Comparison of ENCODE assay signal across 10 cellular contexts in genomic region chr2:7567646-7568045, GRCh38.
DNase-seq lines count a peak whose midpoint lies in the region; ATAC-seq, FAIRE-seq and TF ChIP-seq lines count a peak whose summit lies in the region.
"Had no signal": no experiment of that assay in that cellular context is flagged by ENCODE, and none has a peak within 500 bp of the region (broad histone marks: within the 10 kb centered on the region; RNA-seq: fewer than 3 reads in every experiment).

No MANE protein-coding gene starts in this region.

- no peaks in the 10 kb centered on the region for H3K9me3 ChIP-seq in kidney (ENCODE audit: control insufficient read depth in 1 of 2, low read length in 2 of 2)
- H3K9me3 ChIP-seq: right atrium auricular region had no signal

- FAIRE-seq in kidney (lab: Jason Lieb, UNC) = no peak

- in situ Hi-C loops in G401 (cut with HindIII; ENCODE audit: low sequenced_read_pairs) = no loop called here

- intact Hi-C loops in kidney (cut with DNase I) = no loop called here

- H3K4me3 ChIP-seq in kidney (ENCODE audit: low read length in 2 of 2) = no peak overlapping the region
- H3K4me3 ChIP-seq: right atrium auricular region had no signal

- TF ChIP-seq CTCF in kidney (IDR thresholded peaks at IDR 0.05; ENCODE audit: borderline replicate concordance, extremely low read depth, insufficient read depth) = no peak

- H3K4me3 Mint-ChIP-seq in activated CD4-positive, alpha-beta T cell treated with anti-CD3 and anti-CD28 coated beads, Interleukin-2, amount 10 ng/mL, durations not matched to agents 7 days and 5 days = peak overlapping the region; percentile 19
- peak overlapping the region; percentile 10 for H3K4me3 Mint-ChIP-seq in activated naive CD8-positive, alpha-beta T cell treated with anti-CD3 and anti-CD28 coated beads, Interleukin-2, amount 50 U/mL, for 24 hours

- H3K27ac Mint-ChIP-seq in activated CD4-positive, alpha-beta T cell treated with anti-CD3 and anti-CD28 coated beads, Interleukin-2, amount 10 ng/mL, durations not matched to agents 7 days and 5 days = peak overlapping the region; percentile 85
- H3K27ac Mint-ChIP-seq in activated naive CD8-positive, alpha-beta T cell treated with anti-CD3 and anti-CD28 coated beads, Interleukin-2, amount 50 U/mL, for 24 hours = peak overlapping the region; percentile 61

- no peaks in the 10 kb centered on the region for H3K4me1 ChIP-seq in kidney (ENCODE audit: control insufficient read depth in 1 of 2, insufficient read depth in 1 of 2, low read depth in 1 of 2, low read length in 2 of 2)
- H3K4me1 ChIP-seq: right atrium auricular region had no signal

- no peak overlapping the region for H3K9ac ChIP-seq in kidney (ENCODE audit: low read length in 2 of 2)

- peak; percentile 71 for ATAC-seq in GM19372 (IDR thresholded peaks at IDR 0.05; ENCODE audit: low read depth, unreplicated experiment)
- peak; percentile 91 for ATAC-seq in activated naive CD8-positive, alpha-beta T cell treated with anti-CD3 and anti-CD28 coated beads, Interleukin-2, amount 50 U/mL, for 24 hours
- ATAC-seq in GM19395 (IDR thresholded peaks at IDR 0.05; ENCODE audit: unreplicated experiment) = no peak

- peaks cover 46% of the 10 kb centered on the region for H3K4me1 Mint-ChIP-seq in activated CD4-positive, alpha-beta T cell treated with anti-CD3 and anti-CD28 coated beads, Interleukin-2, amount 10 ng/mL, durations not matched to agents 7 days and 5 days
- peaks cover 73% of the 10 kb centered on the region for H3K4me1 Mint-ChIP-seq in activated naive CD8-positive, alpha-beta T cell treated with anti-CD3 and anti-CD28 coated beads, Interleukin-2, amount 50 U/mL, for 24 hours

- H3K36me3 Mint-ChIP-seq in activated CD4-positive, alpha-beta T cell treated with anti-CD3 and anti-CD28 coated beads, Interleukin-2, amount 10 ng/mL, durations not matched to agents 7 days and 5 days (ENCODE audit: low read depth) = peaks cover 19% of the 10 kb centered on the region
- H3K36me3 Mint-ChIP-seq in activated naive CD8-positive, alpha-beta T cell treated with anti-CD3 and anti-CD28 coated beads, Interleukin-2, amount 50 U/mL, for 24 hours (ENCODE audit: low read depth) = peaks cover 27% of the 10 kb centered on the region

- H3K9me3 Mint-ChIP-seq in activated CD4-positive, alpha-beta T cell treated with anti-CD3 and anti-CD28 coated beads, Interleukin-2, amount 10 ng/mL, durations not matched to agents 7 days and 5 days = peaks cover 12% of the 10 kb centered on the region
- peaks cover 18% of the 10 kb centered on the region for H3K9me3 Mint-ChIP-seq in activated naive CD8-positive, alpha-beta T cell treated with anti-CD3 and anti-CD28 coated beads, Interleukin-2, amount 50 U/mL, for 24 hours

- CTCF ChIA-PET in activated CD4-positive, alpha-beta T cell treated with anti-CD3 and anti-CD28 coated beads, Interleukin-2, amount 10 ng/mL, durations not matched to agents 7 days and 5 days (lab: Charles Lee) = interaction anchor here (0.6 to 1.3 kb wide), 4 partner anchors 11 to 215 kb away, joined by 3 to 4 read pairs (median 3); no protein-coding TSS in a partner anchor

- no peaks in the 10 kb centered on the region for H3K27me3 Mint-ChIP-seq in activated CD4-positive, alpha-beta T cell treated with anti-CD3 and anti-CD28 coated beads, Interleukin-2, amount 10 ng/mL, durations not matched to agents 7 days and 5 days
- H3K27me3 Mint-ChIP-seq in activated naive CD8-positive, alpha-beta T cell treated with anti-CD3 and anti-CD28 coated beads, Interleukin-2, amount 50 U/mL, for 24 hours = no peaks in the 10 kb centered on the region

- no peak overlapping the region for H3K27ac ChIP-seq in kidney (ENCODE audit: low read depth in 2 of 2, low read length in 2 of 2)
- H3K27ac ChIP-seq: right atrium auricular region had no signal

- DNase-seq in activated CD4-positive, alpha-beta T cell treated with anti-CD3 and anti-CD28 coated beads, Interleukin-2, amount 10 ng/mL, durations not matched to agents 7 days and 5 days = peak; percentile 63
- peak; percentile 50 for DNase-seq in activated naive CD8-positive, alpha-beta T cell treated with anti-CD3 and anti-CD28 coated beads, Interleukin-2, amount 50 U/mL, for 24 hours
- peak; percentile 57 to 72 for DNase-seq in stimulated activated CD8-positive, alpha-beta memory T cell treated with anti-CD3 and anti-CD28 coated beads, Interleukin-15, amount 100 ng/mL, for 48 hours (ENCODE audit: low read depth in 2 of 2)
- DNase-seq in kidney = no peak
- no peak for DNase-seq in G401 (ENCODE audit: low spot score)
- DNase-seq in superior temporal gyrus (ENCODE audit: extremely low spot score) = no peak
- DNase-seq: NCI-H526 had no signal

- no peaks in the 10 kb centered on the region for H3K36me3 ChIP-seq in kidney (ENCODE audit: control insufficient read depth in 1 of 2, insufficient read depth in 2 of 2, low read length in 2 of 2)
- H3K36me3 ChIP-seq: right atrium auricular region had no signal

- POLR2A ChIA-PET in activated CD4-positive, alpha-beta T cell treated with anti-CD3 and anti-CD28 coated beads, Interleukin-2, amount 10 ng/mL, durations not matched to agents 7 days and 5 days (lab: Charles Lee) = interaction anchor here (1.0 to 1.3 kb wide), 2 partner anchors 117 to 1117 kb away, joined by 3 to 8 read pairs; no protein-coding TSS in a partner anchor

Comparison
In these comparisons a context has a peak if more than half of its experiments do, and no peak if none do; other contexts are left out.
1. DNase-seq: peak in activated CD4-positive, alpha-beta T cell treated with anti-CD3 and anti-CD28 coated beads, Interleukin-2, amount 10 ng/mL, durations not matched to agents 7 days and 5 days (single experiment), activated naive CD8-positive, alpha-beta T cell treated with anti-CD3 and anti-CD28 coated beads, Interleukin-2, amount 50 U/mL, for 24 hours (single experiment) and stimulated activated CD8-positive, alpha-beta memory T cell treated with anti-CD3 and anti-CD28 coated beads, Interleukin-15, amount 100 ng/mL, for 48 hours (2 of 2); none in kidney (single experiment), G401 (single experiment) and superior temporal gyrus (single experiment).